ENCODE assay signal across 8 cellular contexts in genomic region chr5:154189256-154189818, GRCh38. TPM values are rescaled to one million over a fixed set of nuclear protein-coding genes. Genes with fewer than 3 reads are reported as not detected.
DNase-seq lines count a peak whose midpoint lies in the region; ATAC-seq and TF ChIP-seq lines count a peak whose summit lies in the region.

No MANE protein-coding gene starts in this region.

- H3K4me3 Mint-ChIP-seq in effector memory CD8-positive, alpha-beta T cell: peak overlapping the region; percentile 81 to 89
- peak overlapping the region; percentile 92 for H3K4me3 Mint-ChIP-seq in natural killer cell

- ATAC-seq in GM19463 (IDR thresholded peaks at IDR 0.05; ENCODE audit: unreplicated experiment): peak; percentile 11
- no peak for ATAC-seq in effector memory CD8-positive, alpha-beta T cell (replicated peaks)
- no peak for ATAC-seq in natural killer cell

- H3K27me3 ChIP-seq in BLaER1 treated with 17β-estradiol and CSF1 and Interleukin-3, amounts not matched to agents 10 nM and 100 nM: peaks cover 10 to 16% (median 14%) of the 10 kb centered on the region in 11 experiments
- H3K27me3 ChIP-seq in Loucy (ENCODE audit: insufficient read depth, low read length, poor library complexity, severe bottlenecking): no peaks in the 10 kb centered on the region

- DNase-seq in effector memory CD8-positive, alpha-beta T cell: no peak
- DNase-seq in natural killer cell: no peak
- no peak for DNase-seq in GDM1 (lab: John Stamatoyannopoulos, UW)
- no peak for DNase-seq in midbrain (lab: John Stamatoyannopoulos, UW)
- DNase-seq in NCI-H1105 treated with DMSO at 0.1 percent for 48 hours (lab: John Stamatoyannopoulos, UW): no peak

- TF ChIP-seq CTCF in Loucy (conservative IDR thresholded peaks at IDR 0.05; ENCODE audit: low read length): no peak
- no peak for TF ChIP-seq CTCF in natural killer cell (IDR thresholded peaks at IDR 0.05)

- H3K4me1 ChIP-seq in BLaER1 treated with 17β-estradiol and CSF1 and Interleukin-3, amounts not matched to agents 10 nM and 100 nM: peaks cover 16 to 28% (median 22%) of the 10 kb centered on the region in 10 experiments
- peaks cover 12% of the 10 kb centered on the region for H3K4me1 ChIP-seq in Loucy (ENCODE audit: insufficient read depth, low read length, poor library complexity, severe bottlenecking)

- H3K27ac Mint-ChIP-seq in effector memory CD8-positive, alpha-beta T cell: peak overlapping the region; percentile 9 to 86
- H3K27ac Mint-ChIP-seq in natural killer cell: peak overlapping the region; percentile 80 to 88

- peak overlapping the region; percentile 71 to 97 (median 87) for H3K4me2 ChIP-seq in BLaER1 treated with 17β-estradiol and CSF1 and Interleukin-3, amounts not matched to agents 10 nM and 100 nM
- H3K4me2 ChIP-seq in Loucy (ENCODE audit: low read depth, low read length, poor library complexity, severe bottlenecking): peak overlapping the region; percentile 81

- no peaks in the 10 kb centered on the region for H3K9me2 ChIP-seq in Loucy (replicated peaks; ENCODE audit: low read depth, low read length)

- H3K9me3 ChIP-seq in BLaER1 treated with 17β-estradiol and CSF1 and Interleukin-3, amounts not matched to agents 10 nM and 100 nM (replicated peaks in 1 of 11): no peaks in the 10 kb centered on the region
- no peaks in the 10 kb centered on the region for H3K9me3 ChIP-seq in Loucy (ENCODE audit: insufficient read depth, low read depth, low read length)

- peaks cover 16% of the 10 kb centered on the region for H3K36me3 Mint-ChIP-seq in effector memory CD8-positive, alpha-beta T cell (ENCODE audit: insufficient read depth)
- H3K36me3 Mint-ChIP-seq in natural killer cell: no peaks in the 10 kb centered on the region

- peak overlapping the region in 10 of 11 experiments; percentile 91 to 99 (median 94); a peak in 18 of 22 replicates for H3K9ac ChIP-seq in BLaER1 treated with 17β-estradiol and CSF1 and Interleukin-3, amounts not matched to agents 10 nM and 100 nM
- H3K9ac ChIP-seq in Loucy (ENCODE audit: low read depth, low read length, poor library complexity, severe bottlenecking): peak overlapping the region; percentile 68

- no peaks in the 10 kb centered on the region for H3F3A ChIP-seq in Loucy (ENCODE audit: low read depth)

- peak overlapping the region; percentile 79 to 90 (median 87) for H3K4me3 ChIP-seq in BLaER1 treated with 17β-estradiol and CSF1 and Interleukin-3, amounts not matched to agents 10 nM and 100 nM
- H3K4me3 ChIP-seq in Loucy (ENCODE audit: low read length, poor library complexity, severe bottlenecking): peak overlapping the region; percentile 71

- peaks cover 0 to 41% (median 13%) of the 10 kb centered on the region in 11 experiments; a peak in 11 of 22 replicates for H4K20me1 ChIP-seq in BLaER1 treated with 17β-estradiol and CSF1 and Interleukin-3, amounts not matched to agents 10 nM and 100 nM
- no peaks in the 10 kb centered on the region for H4K20me1 ChIP-seq in Loucy (ENCODE audit: insufficient read depth, low read length, poor library complexity, severe bottlenecking)

- peaks cover 26% of the 10 kb centered on the region for H3K79me2 ChIP-seq in Loucy (ENCODE audit: insufficient read depth, low read length)

- intact Hi-C loops in natural killer cell (cut with micrococcal nuclease): loop anchor here (10.0 kb wide), 1 partner anchor 215 kb away; no protein-coding TSS in a partner anchor

- H3K27ac ChIP-seq in BLaER1 treated with 17β-estradiol and CSF1 and Interleukin-3, amounts not matched to agents 10 nM and 100 nM: no peak overlapping the region

- H3K4me1 Mint-ChIP-seq in effector memory CD8-positive, alpha-beta T cell (ENCODE audit: low read depth in 2 of 2): peaks cover 33% of the 10 kb centered on the region in 2 donors
- peaks cover 41 to 50% of the 10 kb centered on the region in 2 donors for H3K4me1 Mint-ChIP-seq in natural killer cell

- no peaks in the 10 kb centered on the region for H3K27me3 Mint-ChIP-seq in effector memory CD8-positive, alpha-beta T cell
- no peaks in the 10 kb centered on the region for H3K27me3 Mint-ChIP-seq in natural killer cell (ENCODE audit: low read depth in 2 of 2)

- H2AFZ ChIP-seq in Loucy (ENCODE audit: low read length): peak overlapping the region; percentile 76

- no peaks in the 10 kb centered on the region for H3K9me3 Mint-ChIP-seq in effector memory CD8-positive, alpha-beta T cell
- no peaks in the 10 kb centered on the region for H3K9me3 Mint-ChIP-seq in natural killer cell

- peaks cover 0 to 6% (median 0%) of the 10 kb centered on the region in 11 experiments; a peak in 3 of 22 replicates for H3K36me3 ChIP-seq in BLaER1 treated with 17β-estradiol and CSF1 and Interleukin-3, amounts not matched to agents 10 nM and 100 nM
- H3K36me3 ChIP-seq in Loucy (ENCODE audit: insufficient read depth, low read length): no peaks in the 10 kb centered on the region

RNA-seq across cellular contexts. Expression of gene GALNT10, which starts 1.2 kb away (rescaled TPM):
- 10 to 100 TPM; 77.0 to 92.6 (median 77.6) TPM for total RNA-seq in natural killer cell
